Comparison of ENCODE assay signal across 8 cellular contexts in genomic region chr12:76031414-76032042, GRCh38. TPM values are rescaled to one million over a fixed set of nuclear protein-coding genes. Genes with fewer than 3 reads are reported as not detected.
A peak's percentile ranks its signal among the peaks of the same experiment; 100 is the strongest.
DNase-seq lines count a peak whose midpoint lies in the region; ATAC-seq, FAIRE-seq and TF ChIP-seq lines count a peak whose summit lies in the region.

PHLDA1 (minus strand) TSS chr12:76031776.

- TF ChIP-seq CTCF in heart left ventricle (IDR thresholded peaks at IDR 0.05) (peak; percentile 54 to 78 (median 64)), upper lobe of right lung (IDR thresholded peaks at IDR 0.05) (peak; percentile 71)

- H3K4me1 Mint-ChIP-seq in T-cell, result peaks cover 27 to 35% (median 33%) of the 10 kb centered on the region in 3 donors

- peak within 1 kb of the TSS; percentile 87 to 88 for H3K27ac Mint-ChIP-seq in T-cell

- H3K4me3 Mint-ChIP-seq in T-cell, result peak within 1 kb of the TSS; percentile 88 to 95 (median 88)

- H3K4me3 ChIP-seq in heart left ventricle, result peak within 1 kb of the TSS; percentile 65 to 90 (median 80)
- peak within 1 kb of the TSS; percentile 82 for H3K4me3 ChIP-seq in upper lobe of right lung

- H3K4me1 ChIP-seq in heart left ventricle, result peaks cover 0 to 35% (median 17%) of the 10 kb centered on the region in 12 donors
- peaks cover 10% of the 10 kb centered on the region for H3K4me1 ChIP-seq in upper lobe of right lung

- ATAC-seq in HG02840 (IDR thresholded peaks at IDR 0.05; ENCODE audit: low FRiP score, unreplicated experiment), result peak; percentile 79
- ATAC-seq in T-cell (replicated peaks in 1 of 4), result peak; percentile 80 to 88 (median 80)
- ATAC-seq in heart left ventricle, result peak; percentile 91 to 95 (median 94)
- peak; percentile 93 for ATAC-seq in upper lobe of right lung

- TF ChIP-seq POLR2A in GM12891 (IDR thresholded peaks at IDR 0.05; ENCODE audit: low read depth, low read length), result no peak; the same call in none of the 2 replicates
- TF ChIP-seq POLR2A in heart left ventricle (IDR thresholded peaks at IDR 0.05), result peak in 1 of 2 donors; percentile 91

- H3K36me3 ChIP-seq in heart left ventricle (peaks cover 0 to 14% (median 0%) of the 10 kb centered on the region in 9 donors), upper lobe of right lung (no peaks in the 10 kb centered on the region)

- CTCF ChIA-PET in T-cell (lab: Charles Lee), result interaction anchor here (0.6 to 4.3 kb wide), 7 partner anchors 11 to 700 kb away, joined by 3 to 31 read pairs (median 3); no protein-coding TSS in a partner anchor

- no peaks in the 10 kb centered on the region for H3K27me3 Mint-ChIP-seq in T-cell

- 0 to 1% (median 1%) methylated on average over 53 to 67 of the region's 67 CpGs for WGBS in adipose tissue, 3 donors
- 0 to 1% (median 0%) methylated on average over 23 to 67 of the region's 67 CpGs for whole genome bisulfite sequencing in heart left ventricle, 4 donors

- H3K36me3 Mint-ChIP-seq in T-cell, result no peaks in the 10 kb centered on the region

- H3K27ac ChIP-seq in adipose tissue (ENCODE audit: low read depth, low read length) (peak within 1 kb of the TSS; percentile 83), heart left ventricle (peak within 1 kb of the TSS; percentile 89 to 99 (median 96)), upper lobe of right lung (peak within 1 kb of the TSS; percentile 98)

- DNase-seq in GM12891 (ENCODE audit: insufficient read length, low spot score) (peak; percentile 82), NCI-H1436 (lab: John Stamatoyannopoulos, UW) (peak; percentile 71), T-cell (peak; percentile 68 to 90 (median 85)), heart left ventricle (peak; percentile 96 to 97 (median 97)), posterior vena cava (ENCODE audit: low spot score) (peak; percentile 98), upper lobe of right lung (peak; percentile 96)

- FAIRE-seq in GM12891 (lab: Jason Lieb, UNC), result peak; percentile 85

- H3K9me3 Mint-ChIP-seq in T-cell, result no peaks in the 10 kb centered on the region

- H3K27me3 ChIP-seq in heart left ventricle (no peaks in the 10 kb centered on the region), upper lobe of right lung (no peaks in the 10 kb centered on the region)

- H3K9me3 ChIP-seq in heart left ventricle, result no peaks in the 10 kb centered on the region
- no peaks in the 10 kb centered on the region for H3K9me3 ChIP-seq in upper lobe of right lung

- intact Hi-C loops in heart left ventricle (cut with DNase I) (loop anchor here (1.0 to 10.0 kb wide), 23 partner anchors 49 to 697 kb away; partner anchors contain the start of genes BBS10 (in 2 of the 10), KRR1 (in 2 of the 10), CAPS2 (in 1 of the 10) and GLIPR1L1 (in 1 of the 10)), posterior vena cava (cut with DNase I) (loop anchor here in 1 of 2 donors (5.0 kb wide), 1 partner anchor 504 kb away; no protein-coding TSS in a partner anchor), upper lobe of right lung (cut with DNase I) (loop anchor here (10.0 kb wide), 1 partner anchor 507 kb away; no protein-coding TSS in a partner anchor)

- POLR2A ChIA-PET in T-cell (lab: Charles Lee), result interaction anchor here (0.5 to 3.8 kb wide), 14 partner anchors 9 to 562 kb away, joined by 3 to 43 read pairs (median 4); partner anchors contain the start of genes GLIPR1 (in 1 of the 2) and KRR1 (in 1 of the 2)

TF ChIP-seq in GM12891, 5 proteins besides CTCF, POLR2A, EP300 and RAD21:
- TF ChIP-seq POLR2AphosphoS5 (IDR thresholded peaks at IDR 0.05; ENCODE audit: low read depth, low read length) (peak; percentile 62), SPI1 (IDR thresholded peaks at IDR 0.05; ENCODE audit: low read depth, low read length) (no peak), TAF1 (IDR thresholded peaks at IDR 0.05; ENCODE audit: low read depth, low read length) (peak; percentile 56; the same call in 1 of the 2 replicates), POU2F2 (IDR thresholded peaks at IDR 0.05; ENCODE audit: low read depth, low read length) (peak; percentile 46), PAX5 (IDR thresholded peaks at IDR 0.05; ENCODE audit: insufficient read depth, low read length, severe bottlenecking) (peak; percentile 92)

RNA-seq across cellular contexts. Expression of gene PHLDA1, which starts in this region (rescaled TPM):
- polyA plus RNA-seq in GM12891 (2012; ENCODE audit: low read depth, missing spikeins), result 0.99 TPM
- 10 to 100 TPM in 1 of 5 donors, 1 to 10 TPM in 4; 5.4 to 11.7 (median 7.1) TPM for total RNA-seq in T-cell
- polyA plus RNA-seq in adipose tissue, result 10 to 100 TPM in 2 of 3 donors, 1 to 10 TPM in 1; 3.8 to 24.1 (median 20.7) TPM
- total RNA-seq in heart left ventricle, result 10 to 100 TPM in 4 of 9 donors, 1 to 10 TPM in 5; 4.2 to 44.4 (median 8.3) TPM
- polyA plus RNA-seq in heart left ventricle, result 1 to 10 TPM; 3.0 to 5.5 TPM
- 10 to 100 TPM in 1 of 2 donors, 1 to 10 TPM in 1; 4.9 to 14.6 TPM for total RNA-seq in posterior vena cava
- 16.2 TPM for total RNA-seq in upper lobe of right lung

Comparison
In these comparisons a context has a peak if more than half of its experiments do, and no peak if none do; other contexts are left out.
1. Peak in every context shown above with its lines: DNase-seq, ATAC-seq, H3K4me3 ChIP-seq and H3K27ac ChIP-seq.